In the genomic region with DNA sequence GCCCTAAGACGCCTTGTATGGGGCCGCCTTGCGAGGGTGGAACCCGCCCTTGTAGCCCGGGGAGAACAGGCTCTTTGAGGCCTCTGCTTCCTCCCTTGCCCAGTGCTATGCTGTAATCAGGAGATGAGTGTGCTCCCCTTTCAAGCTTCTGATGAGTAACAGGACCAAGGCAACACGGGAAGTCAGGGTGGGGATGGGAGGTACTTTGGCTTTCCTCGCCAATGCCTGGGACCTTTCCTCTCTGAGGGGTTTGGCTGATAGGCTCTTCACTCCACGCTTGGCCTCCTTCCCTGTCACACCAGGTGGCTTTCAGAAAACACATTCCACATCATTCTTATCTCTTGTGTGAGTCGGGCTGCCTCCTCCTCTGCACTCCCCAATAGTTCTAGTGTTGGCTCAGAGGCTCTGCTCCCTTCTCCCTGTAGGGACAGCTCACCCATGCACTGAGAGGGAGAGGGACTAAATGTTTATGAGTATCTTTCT, we compare ENCODE assay signal across 1 cellular context.
TF ChIP-seq lines count a peak whose summit lies in the region.

No MANE protein-coding gene starts in this region.

TF ChIP-seq in K562, 482 proteins besides CTCF, POLR2A, EP300 and RAD21 (continued from another document and continues in another):
- TF ChIP-seq, protein P1, sequence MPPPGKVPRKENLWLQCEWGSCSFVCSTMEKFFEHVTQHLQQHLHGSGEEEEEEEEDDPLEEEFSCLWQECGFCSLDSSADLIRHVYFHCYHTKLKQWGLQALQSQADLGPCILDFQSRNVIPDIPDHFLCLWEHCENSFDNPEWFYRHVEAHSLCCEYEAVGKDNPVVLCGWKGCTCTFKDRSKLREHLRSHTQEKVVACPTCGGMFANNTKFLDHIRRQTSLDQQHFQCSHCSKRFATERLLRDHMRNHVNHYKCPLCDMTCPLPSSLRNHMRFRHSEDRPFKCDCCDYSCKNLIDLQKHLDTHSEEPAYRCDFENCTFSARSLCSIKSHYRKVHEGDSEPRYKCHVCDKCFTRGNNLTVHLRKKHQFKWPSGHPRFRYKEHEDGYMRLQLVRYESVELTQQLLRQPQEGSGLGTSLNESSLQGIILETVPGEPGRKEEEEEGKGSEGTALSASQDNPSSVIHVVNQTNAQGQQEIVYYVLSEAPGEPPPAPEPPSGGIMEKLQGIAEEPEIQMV (tag; conservative IDR thresholded peaks at IDR 0.05; ENCODE audit: low read depth), result no peak
- TF ChIP-seq TEAD1 (CRISPR knock-in tag; IDR thresholded peaks at IDR 0.05), result peak in 1 of 2 experiments; percentile 77; a peak in 2 of 4 replicates
- 0 out of 2 replicates have a peak, but pooled peaks have one; percentile 33 for TF ChIP-seq ZBTB17 (CRISPR knock-in tag; IDR thresholded peaks at IDR 0.05)
- TF ChIP-seq, protein P2, sequence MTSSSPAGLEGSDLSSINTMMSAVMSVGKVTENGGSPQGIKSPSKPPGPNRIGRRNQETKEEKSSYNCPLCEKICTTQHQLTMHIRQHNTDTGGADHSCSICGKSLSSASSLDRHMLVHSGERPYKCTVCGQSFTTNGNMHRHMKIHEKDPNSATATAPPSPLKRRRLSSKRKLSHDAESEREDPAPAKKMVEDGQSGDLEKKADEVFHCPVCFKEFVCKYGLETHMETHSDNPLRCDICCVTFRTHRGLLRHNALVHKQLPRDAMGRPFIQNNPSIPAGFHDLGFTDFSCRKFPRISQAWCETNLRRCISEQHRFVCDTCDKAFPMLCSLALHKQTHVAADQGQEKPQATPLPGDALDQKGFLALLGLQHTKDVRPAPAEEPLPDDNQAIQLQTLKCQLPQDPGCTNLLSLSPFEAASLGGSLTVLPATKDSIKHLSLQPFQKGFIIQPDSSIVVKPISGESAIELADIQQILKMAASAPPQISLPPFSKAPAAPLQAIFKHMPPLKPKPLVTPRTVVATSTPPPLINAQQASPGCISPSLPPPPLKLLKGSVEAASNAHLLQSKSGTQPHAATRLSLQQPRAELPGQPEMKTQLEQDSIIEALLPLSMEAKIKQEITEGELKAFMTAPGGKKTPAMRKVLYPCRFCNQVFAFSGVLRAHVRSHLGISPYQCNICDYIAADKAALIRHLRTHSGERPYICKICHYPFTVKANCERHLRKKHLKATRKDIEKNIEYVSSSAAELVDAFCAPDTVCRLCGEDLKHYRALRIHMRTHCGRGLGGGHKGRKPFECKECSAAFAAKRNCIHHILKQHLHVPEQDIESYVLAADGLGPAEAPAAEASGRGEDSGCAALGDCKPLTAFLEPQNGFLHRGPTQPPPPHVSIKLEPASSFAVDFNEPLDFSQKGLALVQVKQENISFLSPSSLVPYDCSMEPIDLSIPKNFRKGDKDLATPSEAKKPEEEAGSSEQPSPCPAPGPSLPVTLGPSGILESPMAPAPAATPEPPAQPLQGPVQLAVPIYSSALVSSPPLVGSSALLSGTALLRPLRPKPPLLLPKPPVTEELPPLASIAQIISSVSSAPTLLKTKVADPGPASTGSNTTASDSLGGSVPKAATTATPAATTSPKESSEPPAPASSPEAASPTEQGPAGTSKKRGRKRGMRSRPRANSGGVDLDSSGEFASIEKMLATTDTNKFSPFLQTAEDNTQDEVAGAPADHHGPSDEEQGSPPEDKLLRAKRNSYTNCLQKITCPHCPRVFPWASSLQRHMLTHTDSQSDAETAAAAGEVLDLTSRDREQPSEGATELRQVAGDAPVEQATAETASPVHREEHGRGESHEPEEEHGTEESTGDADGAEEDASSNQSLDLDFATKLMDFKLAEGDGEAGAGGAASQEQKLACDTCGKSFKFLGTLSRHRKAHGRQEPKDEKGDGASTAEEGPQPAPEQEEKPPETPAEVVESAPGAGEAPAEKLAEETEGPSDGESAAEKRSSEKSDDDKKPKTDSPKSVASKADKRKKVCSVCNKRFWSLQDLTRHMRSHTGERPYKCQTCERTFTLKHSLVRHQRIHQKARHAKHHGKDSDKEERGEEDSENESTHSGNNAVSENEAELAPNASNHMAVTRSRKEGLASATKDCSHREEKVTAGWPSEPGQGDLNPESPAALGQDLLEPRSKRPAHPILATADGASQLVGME (CRISPR knock-in tag; IDR thresholded peaks at IDR 0.05), result no peak
- TF ChIP-seq CREM (IDR thresholded peaks at IDR 0.05; ENCODE audit: low read depth), result peak; percentile 57
- TF ChIP-seq LCOR (CRISPR knock-in tag; IDR thresholded peaks at IDR 0.05), result 0 out of 2 replicates have a peak, but pooled peaks have one; percentile 37
- TF ChIP-seq SPI1 (IDR thresholded peaks at IDR 0.05; ENCODE audit: borderline replicate concordance, low read depth, low read length), result 0 out of 2 replicates have a peak, but pooled peaks have one; percentile 58
- no peak for TF ChIP-seq RBM14 (IDR thresholded peaks at IDR 0.05; ENCODE audit: borderline replicate concordance, insufficient read depth, low read depth, low read length)
- no peak for TF ChIP-seq ESRRA (IDR thresholded peaks at IDR 0.05; ENCODE audit: borderline replicate concordance, low read depth)
- TF ChIP-seq, protein P3, sequence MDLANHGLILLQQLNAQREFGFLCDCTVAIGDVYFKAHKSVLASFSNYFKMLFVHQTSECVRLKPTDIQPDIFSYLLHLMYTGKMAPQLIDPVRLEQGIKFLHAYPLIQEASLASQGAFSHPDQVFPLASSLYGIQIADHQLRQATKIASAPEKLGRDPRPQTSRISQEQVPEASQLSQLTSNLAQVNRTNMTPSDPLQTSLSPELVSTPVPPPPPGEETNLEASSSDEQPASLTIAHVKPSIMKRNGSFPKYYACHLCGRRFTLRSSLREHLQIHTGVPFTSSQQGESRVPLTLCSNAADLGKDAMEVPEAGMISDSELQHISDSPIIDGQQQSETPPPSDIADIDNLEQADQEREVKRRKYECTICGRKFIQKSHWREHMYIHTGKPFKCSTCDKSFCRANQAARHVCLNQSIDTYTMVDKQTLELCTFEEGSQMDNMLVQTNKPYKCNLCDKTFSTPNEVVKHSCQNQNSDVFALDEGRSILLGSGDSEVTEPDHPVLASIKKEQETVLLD (IDR thresholded peaks at IDR 0.05), result peak; percentile 23; the same call in 1 of the 2 replicates
- TF ChIP-seq GATA2 (CRISPR knock-in tag; IDR thresholded peaks at IDR 0.05), result peak; percentile 65; the same call in 1 of the 2 replicates
- no peak for TF ChIP-seq HMG20A (CRISPR knock-in tag; conservative IDR thresholded peaks at IDR 0.05)
- TF ChIP-seq, protein P4, sequence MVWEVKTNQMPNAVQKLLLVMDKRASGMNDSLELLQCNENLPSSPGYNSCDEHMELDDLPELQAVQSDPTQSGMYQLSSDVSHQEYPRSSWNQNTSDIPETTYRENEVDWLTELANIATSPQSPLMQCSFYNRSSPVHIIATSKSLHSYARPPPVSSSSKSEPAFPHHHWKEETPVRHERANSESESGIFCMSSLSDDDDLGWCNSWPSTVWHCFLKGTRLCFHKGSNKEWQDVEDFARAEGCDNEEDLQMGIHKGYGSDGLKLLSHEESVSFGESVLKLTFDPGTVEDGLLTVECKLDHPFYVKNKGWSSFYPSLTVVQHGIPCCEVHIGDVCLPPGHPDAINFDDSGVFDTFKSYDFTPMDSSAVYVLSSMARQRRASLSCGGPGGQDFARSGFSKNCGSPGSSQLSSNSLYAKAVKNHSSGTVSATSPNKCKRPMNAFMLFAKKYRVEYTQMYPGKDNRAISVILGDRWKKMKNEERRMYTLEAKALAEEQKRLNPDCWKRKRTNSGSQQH (CRISPR knock-in tag; IDR thresholded peaks at IDR 0.05), result no peak
- TF ChIP-seq COPS2 (conservative IDR thresholded peaks at IDR 0.05), result no peak
- TF ChIP-seq, protein P5, sequence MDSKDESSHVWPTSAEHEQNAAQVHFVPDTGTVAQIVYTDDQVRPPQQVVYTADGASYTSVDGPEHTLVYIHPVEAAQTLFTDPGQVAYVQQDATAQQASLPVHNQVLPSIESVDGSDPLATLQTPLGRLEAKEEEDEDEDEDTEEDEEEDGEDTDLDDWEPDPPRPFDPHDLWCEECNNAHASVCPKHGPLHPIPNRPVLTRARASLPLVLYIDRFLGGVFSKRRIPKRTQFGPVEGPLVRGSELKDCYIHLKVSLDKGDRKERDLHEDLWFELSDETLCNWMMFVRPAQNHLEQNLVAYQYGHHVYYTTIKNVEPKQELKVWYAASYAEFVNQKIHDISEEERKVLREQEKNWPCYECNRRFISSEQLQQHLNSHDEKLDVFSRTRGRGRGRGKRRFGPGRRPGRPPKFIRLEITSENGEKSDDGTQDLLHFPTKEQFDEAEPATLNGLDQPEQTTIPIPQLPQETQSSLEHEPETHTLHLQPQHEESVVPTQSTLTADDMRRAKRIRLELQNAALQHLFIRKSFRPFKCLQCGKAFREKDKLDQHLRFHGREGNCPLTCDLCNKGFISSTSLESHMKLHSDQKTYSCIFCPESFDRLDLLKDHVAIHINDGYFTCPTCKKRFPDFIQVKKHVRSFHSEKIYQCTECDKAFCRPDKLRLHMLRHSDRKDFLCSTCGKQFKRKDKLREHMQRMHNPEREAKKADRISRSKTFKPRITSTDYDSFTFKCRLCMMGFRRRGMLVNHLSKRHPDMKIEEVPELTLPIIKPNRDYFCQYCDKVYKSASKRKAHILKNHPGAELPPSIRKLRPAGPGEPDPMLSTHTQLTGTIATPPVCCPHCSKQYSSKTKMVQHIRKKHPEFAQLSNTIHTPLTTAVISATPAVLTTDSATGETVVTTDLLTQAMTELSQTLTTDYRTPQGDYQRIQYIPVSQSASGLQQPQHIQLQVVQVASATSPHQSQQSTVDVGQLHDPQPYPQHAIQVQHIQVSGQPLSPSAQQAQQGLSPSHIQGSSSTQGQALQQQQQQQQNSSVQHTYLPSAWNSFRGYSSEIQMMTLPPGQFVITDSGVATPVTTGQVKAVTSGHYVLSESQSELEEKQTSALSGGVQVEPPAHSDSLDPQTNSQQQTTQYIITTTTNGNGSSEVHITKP (IDR thresholded peaks at IDR 0.05; ENCODE audit: partially characterized antibody), result peak; percentile 69
- TF ChIP-seq, protein P6, sequence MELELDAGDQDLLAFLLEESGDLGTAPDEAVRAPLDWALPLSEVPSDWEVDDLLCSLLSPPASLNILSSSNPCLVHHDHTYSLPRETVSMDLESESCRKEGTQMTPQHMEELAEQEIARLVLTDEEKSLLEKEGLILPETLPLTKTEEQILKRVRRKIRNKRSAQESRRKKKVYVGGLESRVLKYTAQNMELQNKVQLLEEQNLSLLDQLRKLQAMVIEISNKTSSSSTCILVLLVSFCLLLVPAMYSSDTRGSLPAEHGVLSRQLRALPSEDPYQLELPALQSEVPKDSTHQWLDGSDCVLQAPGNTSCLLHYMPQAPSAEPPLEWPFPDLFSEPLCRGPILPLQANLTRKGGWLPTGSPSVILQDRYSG (tag; conservative IDR thresholded peaks at IDR 0.05; ENCODE audit: low read depth), result no peak
- TF ChIP-seq, protein P7, sequence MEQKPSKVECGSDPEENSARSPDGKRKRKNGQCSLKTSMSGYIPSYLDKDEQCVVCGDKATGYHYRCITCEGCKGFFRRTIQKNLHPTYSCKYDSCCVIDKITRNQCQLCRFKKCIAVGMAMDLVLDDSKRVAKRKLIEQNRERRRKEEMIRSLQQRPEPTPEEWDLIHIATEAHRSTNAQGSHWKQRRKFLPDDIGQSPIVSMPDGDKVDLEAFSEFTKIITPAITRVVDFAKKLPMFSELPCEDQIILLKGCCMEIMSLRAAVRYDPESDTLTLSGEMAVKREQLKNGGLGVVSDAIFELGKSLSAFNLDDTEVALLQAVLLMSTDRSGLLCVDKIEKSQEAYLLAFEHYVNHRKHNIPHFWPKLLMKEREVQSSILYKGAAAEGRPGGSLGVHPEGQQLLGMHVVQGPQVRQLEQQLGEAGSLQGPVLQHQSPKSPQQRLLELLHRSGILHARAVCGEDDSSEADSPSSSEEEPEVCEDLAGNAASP (IDR thresholded peaks at IDR 0.05), result no peak
- peak; percentile 98 for TF ChIP-seq CTBP1 (IDR thresholded peaks at IDR 0.05; ENCODE audit: borderline replicate concordance)
- TF ChIP-seq, protein P8, sequence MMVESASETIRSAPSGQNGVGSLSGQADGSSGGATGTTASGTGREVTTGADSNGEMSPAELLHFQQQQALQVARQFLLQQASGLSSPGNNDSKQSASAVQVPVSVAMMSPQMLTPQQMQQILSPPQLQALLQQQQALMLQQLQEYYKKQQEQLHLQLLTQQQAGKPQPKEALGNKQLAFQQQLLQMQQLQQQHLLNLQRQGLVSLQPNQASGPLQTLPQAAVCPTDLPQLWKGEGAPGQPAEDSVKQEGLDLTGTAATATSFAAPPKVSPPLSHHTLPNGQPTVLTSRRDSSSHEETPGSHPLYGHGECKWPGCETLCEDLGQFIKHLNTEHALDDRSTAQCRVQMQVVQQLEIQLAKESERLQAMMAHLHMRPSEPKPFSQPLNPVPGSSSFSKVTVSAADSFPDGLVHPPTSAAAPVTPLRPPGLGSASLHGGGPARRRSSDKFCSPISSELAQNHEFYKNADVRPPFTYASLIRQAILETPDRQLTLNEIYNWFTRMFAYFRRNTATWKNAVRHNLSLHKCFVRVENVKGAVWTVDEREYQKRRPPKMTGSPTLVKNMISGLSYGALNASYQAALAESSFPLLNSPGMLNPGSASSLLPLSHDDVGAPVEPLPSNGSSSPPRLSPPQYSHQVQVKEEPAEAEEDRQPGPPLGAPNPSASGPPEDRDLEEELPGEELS (CRISPR knock-in tag; IDR thresholded peaks at IDR 0.05; ENCODE audit: borderline replicate concordance), result 0 out of 2 replicates have a peak, but pooled peaks have one; percentile 64
- no peak for TF ChIP-seq NCOA2 (IDR thresholded peaks at IDR 0.05; ENCODE audit: partially characterized antibody in 2 of 2)
- TF ChIP-seq KDM1A (IDR thresholded peaks at IDR 0.05), result peak in 1 of 2 experiments; percentile 8; a peak in 2 of 4 replicates
- TF ChIP-seq ZNF780A (CRISPR knock-in tag; IDR thresholded peaks at IDR 0.05), result no peak
- TF ChIP-seq TRIM24 (IDR thresholded peaks at IDR 0.05), result peak in 1 of 2 experiments; percentile 23; a peak in 2 of 4 replicates
- TF ChIP-seq HDAC2 (IDR thresholded peaks at IDR 0.05), result peak; percentile 60; the same call in 1 of the 2 replicates
- TF ChIP-seq TEAD4 (IDR thresholded peaks at IDR 0.05; ENCODE audit: low read length), result peak; percentile 71
- TF ChIP-seq TEAD4 (CRISPR knock-in tag; IDR thresholded peaks at IDR 0.05; ENCODE audit: borderline replicate concordance), result no peak
- TF ChIP-seq SMARCE1 (IDR thresholded peaks at IDR 0.05), result peak; percentile 64; the same call in 1 of the 2 replicates
